In genomic region chr20:33411711-33412483, GRCh38 we compare ENCODE assay signal across 19 cellular contexts. TPM values are rescaled to one million over a fixed set of nuclear protein-coding genes. Genes with fewer than 3 reads are reported as not detected.
A peak's percentile ranks its signal among the peaks of the same experiment; 100 is the strongest.
DNase-seq lines count a peak whose midpoint lies in the region; ATAC-seq and TF ChIP-seq lines count a peak whose summit lies in the region.
"Had no signal": no experiment of that assay in that cellular context is flagged by ENCODE, and none has a peak within 500 bp of the region (broad histone marks: within the 10 kb centered on the region; RNA-seq: fewer than 3 reads in every experiment).

No MANE protein-coding gene starts in this region.

- no peaks in the 10 kb centered on the region for H3K36me3 Mint-ChIP-seq in natural killer cell treated with Interleukin-12 subunit alpha and Interleukin-12 subunit beta and Interleukin-15 and Interleukin-18, amount 100 ng/mL, for 72 hours
- H3K36me3 Mint-ChIP-seq in natural killer cell (no peaks in the 10 kb centered on the region), naive B cell (no peaks in the 10 kb centered on the region)
- H3K36me3 Mint-ChIP-seq in activated T-cell treated with anti-CD3 and anti-CD28 coated beads, Interleukin-2, amount 50 U/mL, for 72 hours (ENCODE audit: insufficient read depth in 2 of 2) = peaks cover 0 to 6% of the 10 kb centered on the region in 2 donors

- DNase-seq in natural killer cell treated with Interleukin-12 subunit alpha and Interleukin-12 subunit beta and Interleukin-15 and Interleukin-18, amount 100 ng/mL, for 72 hours (ENCODE audit: low spot score) = peak; percentile 44
- no peak for DNase-seq in natural killer cell
- no peak for DNase-seq in naive B cell
- no peak for DNase-seq in middle frontal gyrus (ENCODE audit: extremely low spot score, low spot score)
- no peak for DNase-seq in activated T-cell treated with anti-CD3 and anti-CD28 coated beads, Interleukin-2, amount 50 U/mL, for 72 hours
- no peak for DNase-seq in NCI-H1048 (lab: John Stamatoyannopoulos, UW)
- DNase-seq: Calu3; CD8-positive, alpha-beta T cell; HCEC 1CT; NCI-H146; NCI-H2029 treated with DMSO at 0.1 percent for 48 hours; OCI-M1; SHP77 had no signal

- no peaks in the 10 kb centered on the region for H3K9me3 Mint-ChIP-seq in natural killer cell treated with Interleukin-12 subunit alpha and Interleukin-12 subunit beta and Interleukin-15 and Interleukin-18, amount 100 ng/mL, for 72 hours
- H3K9me3 Mint-ChIP-seq in natural killer cell (no peaks in the 10 kb centered on the region), naive B cell (no peaks in the 10 kb centered on the region)
- no peaks in the 10 kb centered on the region for H3K9me3 Mint-ChIP-seq in activated T-cell treated with anti-CD3 and anti-CD28 coated beads, Interleukin-2, amount 50 U/mL, for 72 hours
- H3K9me3 Mint-ChIP-seq: CD8-positive, alpha-beta T cell; GM23338 had no signal

- no peak overlapping the region for H3K27ac Mint-ChIP-seq in natural killer cell treated with Interleukin-12 subunit alpha and Interleukin-12 subunit beta and Interleukin-15 and Interleukin-18, amount 100 ng/mL, for 72 hours
- H3K27ac Mint-ChIP-seq in natural killer cell = no peak overlapping the region
- peak overlapping the region in 5 of 6 donors; percentile 1 to 70 (median 5) for H3K27ac Mint-ChIP-seq in naive B cell
- no peak overlapping the region for H3K27ac Mint-ChIP-seq in activated T-cell treated with anti-CD3 and anti-CD28 coated beads, Interleukin-2, amount 50 U/mL, for 72 hours
- H3K27ac Mint-ChIP-seq: CD8-positive, alpha-beta T cell; GM23338 had no signal

- intact Hi-C loops in natural killer cell (cut with micrococcal nuclease) = no loop called here

- H3K27me3 Mint-ChIP-seq in natural killer cell treated with Interleukin-12 subunit alpha and Interleukin-12 subunit beta and Interleukin-15 and Interleukin-18, amount 100 ng/mL, for 72 hours = no peaks in the 10 kb centered on the region
- H3K27me3 Mint-ChIP-seq in natural killer cell (ENCODE audit: low read depth in 2 of 2) = no peaks in the 10 kb centered on the region
- no peaks in the 10 kb centered on the region for H3K27me3 Mint-ChIP-seq in naive B cell
- no peaks in the 10 kb centered on the region for H3K27me3 Mint-ChIP-seq in activated T-cell treated with anti-CD3 and anti-CD28 coated beads, Interleukin-2, amount 50 U/mL, for 72 hours (ENCODE audit: low read depth)

- no peaks in the 10 kb centered on the region for H3K4me1 Mint-ChIP-seq in natural killer cell treated with Interleukin-12 subunit alpha and Interleukin-12 subunit beta and Interleukin-15 and Interleukin-18, amount 100 ng/mL, for 72 hours (ENCODE audit: low read depth in 2 of 2)
- H3K4me1 Mint-ChIP-seq in natural killer cell = no peaks in the 10 kb centered on the region
- peaks cover 18 to 43% (median 41%) of the 10 kb centered on the region in 3 donors for H3K4me1 Mint-ChIP-seq in naive B cell
- H3K4me1 Mint-ChIP-seq in activated T-cell treated with anti-CD3 and anti-CD28 coated beads, Interleukin-2, amount 50 U/mL, for 72 hours (ENCODE audit: low read depth) = peaks cover 7% of the 10 kb centered on the region

- peak overlapping the region; percentile 62 for H3K27ac ChIP-seq in angular gyrus (ENCODE audit: low read depth, low read length)
- H3K27ac ChIP-seq in temporal lobe (ENCODE audit: low read depth, low read length) = peak overlapping the region; percentile 48
- H3K27ac ChIP-seq: KMS-11, SK-N-MC had no signal

- no peak for TF ChIP-seq CTCF in natural killer cell (IDR thresholded peaks at IDR 0.05)

- ATAC-seq in natural killer cell treated with Interleukin-12 subunit alpha and Interleukin-12 subunit beta and Interleukin-15 and Interleukin-18, amount 100 ng/mL, for 72 hours = no peak
- ATAC-seq in natural killer cell (no peak), naive B cell (ENCODE audit: low read depth in 2 of 2) (no peak)
- no peak for ATAC-seq in activated T-cell treated with anti-CD3 and anti-CD28 coated beads, Interleukin-2, amount 50 U/mL, for 72 hours (replicated peaks in 1 of 2)
- ATAC-seq: CD8-positive, alpha-beta T cell; GM12878; GM23338 had no signal

- no peak overlapping the region for H3K4me3 Mint-ChIP-seq in natural killer cell treated with Interleukin-12 subunit alpha and Interleukin-12 subunit beta and Interleukin-15 and Interleukin-18, amount 100 ng/mL, for 72 hours
- H3K4me3 Mint-ChIP-seq in natural killer cell (no peak overlapping the region), naive B cell (no peak overlapping the region)
- no peak overlapping the region for H3K4me3 Mint-ChIP-seq in activated T-cell treated with anti-CD3 and anti-CD28 coated beads, Interleukin-2, amount 50 U/mL, for 72 hours
- H3K4me3 Mint-ChIP-seq: CD8-positive, alpha-beta T cell; GM23338 had no signal

RNA-seq across cellular contexts. Expression of gene CDK5RAP1, which starts 10.6 kb away (rescaled TPM):
- 10 to 100 TPM; 37.1 to 59.6 TPM for total RNA-seq in natural killer cell treated with Interleukin-12 subunit alpha and Interleukin-12 subunit beta and Interleukin-15 and Interleukin-18, amount 100 ng/mL, for 72 hours
- total RNA-seq in natural killer cell = 10 to 100 TPM; 59.7 to 71.5 (median 62.6) TPM
- polyA plus RNA-seq in naive B cell (ENCODE audit: low read depth in 6 of 6) = 10 to 100 TPM; 22.4 to 53.5 (median 28.8) TPM
- total RNA-seq in temporal lobe = 18.9 TPM
- total RNA-seq in activated T-cell treated with anti-CD3 and anti-CD28 coated beads, Interleukin-2, amount 50 U/mL, for 72 hours = 10 to 100 TPM; 43.0 to 64.2 TPM

RNA-seq across cellular contexts. Expression of gene SNTA1, which starts 31.7 kb away (rescaled TPM):
- 1 to 10 TPM; 1.1 to 1.5 TPM for total RNA-seq in natural killer cell treated with Interleukin-12 subunit alpha and Interleukin-12 subunit beta and Interleukin-15 and Interleukin-18, amount 100 ng/mL, for 72 hours
- total RNA-seq in natural killer cell = 1 to 10 TPM; 1.2 to 2.4 (median 1.8) TPM
- 1 to 10 TPM; 3.1 to 6.0 (median 3.9) TPM for polyA plus RNA-seq in naive B cell (ENCODE audit: low read depth in 6 of 6)
- 10.6 TPM for total RNA-seq in temporal lobe
- total RNA-seq in activated T-cell treated with anti-CD3 and anti-CD28 coated beads, Interleukin-2, amount 50 U/mL, for 72 hours = 1 to 10 TPM; 2.2 to 3.7 TPM

Comparison
In these comparisons a context has a peak if more than half of its experiments do, and no peak if none do; other contexts are left out.
1. H3K27ac Mint-ChIP-seq: peak in naive B cell (5 of 6); none in natural killer cell treated with Interleukin-12 subunit alpha and Interleukin-12 subunit beta and Interleukin-15 and Interleukin-18, amount 100 ng/mL, for 72 hours (0 of 2), natural killer cell (0 of 2) and activated T-cell treated with anti-CD3 and anti-CD28 coated beads, Interleukin-2, amount 50 U/mL, for 72 hours (single experiment).